8 cellular contexts compared by ENCODE assay signal in genomic region chr15:66802087-66803001, GRCh38.
DNase-seq lines count a peak whose midpoint lies in the region; ATAC-seq, FAIRE-seq and TF ChIP-seq lines count a peak whose summit lies in the region.

No MANE protein-coding gene starts in this region.

- peak overlapping the region; percentile 95 for H2AK5ac ChIP-seq in H1 (ENCODE audit: low read depth, low read length)

- H2BK5ac ChIP-seq in H1 (ENCODE audit: low read depth, low read length), result no peak overlapping the region

- TF ChIP-seq CTCF in H1 (IDR thresholded peaks at IDR 0.05; ENCODE audit: control extremely low read depth in 1 of 3, insufficient read depth in 1 of 3, low read depth in 1 of 3, low read length in 3 of 3), result no peak
- TF ChIP-seq CTCF in mucosa of descending colon (IDR thresholded peaks at IDR 0.05), result no peak

- H3K23me2 ChIP-seq in H1 (ENCODE audit: low read depth, low read length), result no peaks in the 10 kb centered on the region

- H3K9ac ChIP-seq in H1 (replicated peaks in 1 of 4; ENCODE audit: extremely low read depth in 1 of 4, low read depth in 3 of 4, low read length in 3 of 4), result no peak overlapping the region

- FAIRE-seq in H1 (lab: Jason Lieb, UNC), result no peak

- H3K36me3 ChIP-seq in H1 (ENCODE audit: control insufficient read depth in 2 of 4, insufficient read depth in 4 of 4, low read length in 3 of 4) (no peaks in the 10 kb centered on the region), mucosa of descending colon (ENCODE audit: low read depth) (no peaks in the 10 kb centered on the region)

- ATAC-seq in mucosa of descending colon, result no peak

- no peak overlapping the region for H3K23ac ChIP-seq in H1 (ENCODE audit: insufficient read length)

- peak overlapping the region; percentile 57; the same call in 1 of the 2 replicates for H3K18ac ChIP-seq in H1 (ENCODE audit: extremely low read depth, low read length)

- H3K14ac ChIP-seq in H1 (ENCODE audit: insufficient read length), result no peak overlapping the region

- H3K27ac ChIP-seq in H1 (ENCODE audit: low read depth, low read length), result no peak overlapping the region

- no peak overlapping the region for H2AFZ ChIP-seq in H1 (ENCODE audit: low read length)

- TF ChIP-seq POLR2A in H1 (IDR thresholded peaks at IDR 0.05; ENCODE audit: control extremely low read depth in 1 of 2, low read depth in 2 of 2, low read length in 2 of 2), result no peak

- H3K9me3 ChIP-seq in H1 (ENCODE audit: insufficient read depth in 2 of 2, low read depth in 1 of 2, low read length in 1 of 2) (no peaks in the 10 kb centered on the region), mucosa of descending colon (no peaks in the 10 kb centered on the region)

- H4K91ac ChIP-seq in H1 (replicated peaks; ENCODE audit: insufficient read length, low read length), result no peak overlapping the region

- H2BK12ac ChIP-seq in H1 (ENCODE audit: low read depth, low read length), result 0 out of 2 replicates have a peak overlapping the region, but pooled peaks have one; percentile 46

- intact Hi-C loops in mucosa of descending colon (cut with DNase I, micrococcal nuclease), result no loop called here

- no peak overlapping the region for H3K4ac ChIP-seq in H1 (replicated peaks; ENCODE audit: insufficient read length, low read depth, low read length)

- H3K79me2 ChIP-seq in H1 (ENCODE audit: control insufficient read depth in 1 of 2, insufficient read depth in 2 of 2, low read length in 2 of 2), result no peaks in the 10 kb centered on the region

- 87% methylated on average over 12 of the region's 12 CpGs; no CpG with 5 or more reads in 1 of the 2 experiments for WGBS in H1 (ENCODE audit: extremely low coverage in 1 of 2, insufficient coverage in 1 of 2, insufficient read length in 1 of 2, insufficient replicate concordance in 2 of 2, low coverage in 1 of 2, low lambda C conversion rate in 2 of 2, missing lambda C conversion rate in 1 of 2), 2 experiments

- no peak overlapping the region for H4K8ac ChIP-seq in H1 (ENCODE audit: extremely low read depth, insufficient read depth, low read length)

- H2BK15ac ChIP-seq in H1 (ENCODE audit: low read length), result no peak overlapping the region; the same call in 1 of the 2 replicates

- no peak overlapping the region for H3K56ac ChIP-seq in H1 (replicated peaks; ENCODE audit: insufficient read length, low read depth, low read length)

- POLR2A ChIA-PET in H1 (lab: Charles Lee; ENCODE audit: partially characterized antibody), result interaction anchor here (1.3 kb wide), 2 partner anchors 12 to 27 kb away, joined by 3 to 4 read pairs; no protein-coding TSS in a partner anchor

- H3K4me2 ChIP-seq in H1 (ENCODE audit: insufficient read depth in 1 of 2, low read depth in 2 of 2, low read length in 2 of 2), result no peak overlapping the region

- no peak for TF ChIP-seq EP300 in H1 (IDR thresholded peaks at IDR 0.05; ENCODE audit: borderline replicate concordance in 1 of 2, low read depth in 2 of 2, low read length in 2 of 2)

- H4K20me1 ChIP-seq in H1 (replicated peaks in 1 of 2; ENCODE audit: control insufficient read depth in 1 of 2, insufficient read depth in 2 of 2, low read length in 2 of 2), result no peaks in the 10 kb centered on the region

- H3K4me3 ChIP-seq in H1 (ENCODE audit: extremely low read depth in 1 of 4, insufficient read depth in 2 of 4, low read depth in 3 of 4, low read length in 4 of 4) (no peak overlapping the region), mucosa of descending colon (no peak overlapping the region)

- H3K79me1 ChIP-seq in H1 (ENCODE audit: low read depth, low read length), result no peaks in the 10 kb centered on the region

- H2BK120ac ChIP-seq in H1 (replicated peaks; ENCODE audit: low read depth, low read length), result no peak overlapping the region

- H3K4me1 ChIP-seq in H1 (replicated peaks in 1 of 4; ENCODE audit: control insufficient read depth in 3 of 4, insufficient read depth in 4 of 4, low read length in 3 of 4) (peaks cover 0 to 9% (median 7%) of the 10 kb centered on the region in 4 experiments; a peak in 5 of 7 replicates), mucosa of descending colon (ENCODE audit: low read depth) (peaks cover 16% of the 10 kb centered on the region)

- peak overlapping the region; percentile 75; the same call in 1 of the 2 replicates for H2BK20ac ChIP-seq in H1 (ENCODE audit: low read length)

- no peaks in the 10 kb centered on the region for H3K27me3 ChIP-seq in H1 (replicated peaks in 1 of 4; ENCODE audit: control insufficient read depth in 3 of 4, extremely low read depth in 1 of 4, insufficient read depth in 3 of 4, low read length in 3 of 4)

- CTCF ChIA-PET in H1 (lab: Charles Lee; ENCODE audit: partially characterized antibody), result interaction anchor here (0.6 to 2.4 kb wide), 6 partner anchors 13 to 1061 kb away, joined by 3 to 10 read pairs (median 3); no protein-coding TSS in a partner anchor

- peak; percentile 55 for DNase-seq in activated effector memory CD4-positive, alpha-beta T cell treated with anti-CD3 and anti-CD28 coated beads, Interleukin-2, amount 50 U/mL, for 16 hours
- DNase-seq in activated effector memory CD4-positive, alpha-beta T cell treated with Interleukin-2 at 50 U/mL for 16 hours, result no peak
- DNase-seq in H1 (ENCODE audit: low read depth in 1 of 2, low spot score in 2 of 2) (no peak), myocyte (ENCODE audit: low read depth) (peak; percentile 33), mucosa of descending colon (no peak), NCI-H1417 treated with DMSO at 0.1 percent for 48 hours (lab: John Stamatoyannopoulos, UW) (no peak), NCI-H1930 (lab: John Stamatoyannopoulos, UW) (no peak), cerebellar cortex (ENCODE audit: low spot score) (no peak)

- H4K5ac ChIP-seq in H1 (ENCODE audit: insufficient read length, low read depth, low read length), result no peak overlapping the region

- TF ChIP-seq RAD21 in H1 (IDR thresholded peaks at IDR 0.05 in 1 of 2, conservative IDR thresholded peaks at IDR 0.05 in 1 of 2; ENCODE audit: low read depth in 2 of 2, low read length in 2 of 2), result no peak

TF ChIP-seq in H1, 55 proteins besides CTCF, POLR2A, EP300 and RAD21:
- 0 out of 2 replicates have a peak, but pooled peaks have one; percentile 0 for TF ChIP-seq ATF3 (IDR thresholded peaks at IDR 0.05; ENCODE audit: insufficient read depth, low read depth, low read length)
- TF ChIP-seq EZH2 (IDR thresholded peaks at IDR 0.05; ENCODE audit: low read depth, low read length, severe bottlenecking), result no peak
- no peak for TF ChIP-seq SIX5 (IDR thresholded peaks at IDR 0.05; ENCODE audit: low read depth, low read length)
- TF ChIP-seq CEBPB (IDR thresholded peaks at IDR 0.05; ENCODE audit: low read depth, low read length), result no peak
- TF ChIP-seq CBX5 (IDR thresholded peaks at IDR 0.05; ENCODE audit: low read depth, low read length), result no peak

Comparison
In these comparisons a context has a peak if more than half of its experiments do, and no peak if none do; other contexts are left out.
1. DNase-seq: peak in activated effector memory CD4-positive, alpha-beta T cell treated with anti-CD3 and anti-CD28 coated beads, Interleukin-2, amount 50 U/mL, for 16 hours (single experiment) and myocyte (single experiment); none in activated effector memory CD4-positive, alpha-beta T cell treated with Interleukin-2 at 50 U/mL for 16 hours (single experiment), H1 (0 of 2), mucosa of descending colon (0 of 3), NCI-H1417 treated with DMSO at 0.1 percent for 48 hours (single experiment), NCI-H1930 (0 of 2) and cerebellar cortex (single experiment).